Comparison of ENCODE assay signal across 8 cellular contexts in genomic region chr19:8506402-8506957, GRCh38. TPM values are rescaled to one million over a fixed set of nuclear protein-coding genes. Genes with fewer than 3 reads are reported as not detected.
DNase-seq lines count a peak whose midpoint lies in the region; ATAC-seq and TF ChIP-seq lines count a peak whose summit lies in the region.

No MANE protein-coding gene starts in this region.

- H3K27ac ChIP-seq in AG04450 (ENCODE audit: low read depth, low read length), result no peak overlapping the region
- peak overlapping the region; percentile 98 for H3K27ac ChIP-seq in HL-60 (replicated peaks)
- peak overlapping the region; percentile 8 to 78 (median 60) for H3K27ac ChIP-seq in tibial nerve

- H3K27me3 ChIP-seq in AG04450 (ENCODE audit: control insufficient read depth, insufficient read depth, low read length), result no peaks in the 10 kb centered on the region
- H3K27me3 ChIP-seq in HL-60 (ENCODE audit: insufficient read depth, poor library complexity, severe bottlenecking), result no peaks in the 10 kb centered on the region
- no peaks in the 10 kb centered on the region for H3K27me3 ChIP-seq in tibial nerve

- no peaks in the 10 kb centered on the region for H3K36me3 Mint-ChIP-seq in activated naive CD8-positive, alpha-beta T cell treated with anti-CD3 and anti-CD28 coated beads, Interleukin-2, amount 50 U/mL, for 24 hours (ENCODE audit: low read depth)

- no peak for TF ChIP-seq POLR2A in tibial nerve (IDR thresholded peaks at IDR 0.05)

- H3K36me3 ChIP-seq in tibial nerve, result peaks cover 0 to 30% (median 0%) of the 10 kb centered on the region in 3 donors

- H3K4me1 Mint-ChIP-seq in activated naive CD8-positive, alpha-beta T cell treated with anti-CD3 and anti-CD28 coated beads, Interleukin-2, amount 50 U/mL, for 24 hours, result peaks cover 16% of the 10 kb centered on the region

- no peak for ATAC-seq in activated naive CD8-positive, alpha-beta T cell treated with anti-CD3 and anti-CD28 coated beads, Interleukin-2, amount 50 U/mL, for 24 hours
- ATAC-seq in GM21367 (IDR thresholded peaks at IDR 0.05; ENCODE audit: unreplicated experiment) (no peak), HG02798 (IDR thresholded peaks at IDR 0.05; ENCODE audit: poor library complexity, unreplicated experiment) (no peak)

- H3K27ac Mint-ChIP-seq in activated naive CD8-positive, alpha-beta T cell treated with anti-CD3 and anti-CD28 coated beads, Interleukin-2, amount 50 U/mL, for 24 hours, result peak overlapping the region; percentile 35

- H3K27me3 Mint-ChIP-seq in activated naive CD8-positive, alpha-beta T cell treated with anti-CD3 and anti-CD28 coated beads, Interleukin-2, amount 50 U/mL, for 24 hours, result no peaks in the 10 kb centered on the region

- no peak for TF ChIP-seq EP300 in tibial nerve (IDR thresholded peaks at IDR 0.05)

- no peak for DNase-seq in AG04450 (ENCODE audit: low read depth, low spot score)
- no peak for DNase-seq in HL-60 (ENCODE audit: low read depth in 1 of 2, low spot score in 1 of 2)
- DNase-seq in activated naive CD8-positive, alpha-beta T cell treated with anti-CD3 and anti-CD28 coated beads, Interleukin-2, amount 50 U/mL, for 24 hours, result no peak
- DNase-seq in left kidney (ENCODE audit: low read depth, low spot score), result peak; percentile 44
- no peak for DNase-seq in tibial nerve (ENCODE audit: low spot score in 2 of 2)
- no peak for DNase-seq in posterior vena cava (ENCODE audit: low spot score)

- H3K9me3 ChIP-seq in AG04450 (ENCODE audit: control insufficient read depth, insufficient read depth, low read length) (no peaks in the 10 kb centered on the region; the same call in 1 of the 2 replicates), tibial nerve (no peaks in the 10 kb centered on the region)

- H3K9me3 Mint-ChIP-seq in activated naive CD8-positive, alpha-beta T cell treated with anti-CD3 and anti-CD28 coated beads, Interleukin-2, amount 50 U/mL, for 24 hours, result no peaks in the 10 kb centered on the region

- H3K4me3 ChIP-seq in AG04450 (ENCODE audit: low read depth, low read length) (peak overlapping the region; percentile 61), HL-60 (replicated peaks; ENCODE audit: insufficient read depth, low read length) (peak overlapping the region; percentile 45; the same call in 1 of the 2 replicates), tibial nerve (peak overlapping the region; percentile 48 to 73 (median 68))

- TF ChIP-seq CTCF in AG04450 (IDR thresholded peaks at IDR 0.05; ENCODE audit: low read depth, low read length), result no peak
- no peak for TF ChIP-seq CTCF in HL-60 (IDR thresholded peaks at IDR 0.05; ENCODE audit: insufficient read depth, low read length)
- peak in 1 of 5 experiments; percentile 7 for TF ChIP-seq CTCF in tibial nerve (IDR thresholded peaks at IDR 0.05)

- intact Hi-C loops in posterior vena cava (cut with DNase I), result loop anchor here in 1 of 2 donors (5.0 to 10.0 kb wide), 2 partner anchors 82 to 154 kb away; no protein-coding TSS in a partner anchor

- CTCF ChIA-PET in AG04450 (lab: Charles Lee), result interaction anchor here (0.6 to 3.1 kb wide), 8 partner anchors 11 to 152 kb away, joined by 3 to 22 read pairs (median 6); partner anchors contain the start of gene MARCHF2

- 23 to 28% methylated on average over 17 of the region's 18 CpGs for WGBS in tibial nerve, 2 donors

- peaks cover 0 to 19% (median 7%) of the 10 kb centered on the region in 4 donors for H3K4me1 ChIP-seq in tibial nerve

- POLR2A ChIA-PET in AG04450 (lab: Yijun Ruan, JAX), result interaction anchor here (0.5 to 1.5 kb wide), 3 partner anchors 8 to 11 kb away, joined by 3 to 5 read pairs (median 5); partner anchors contain the start of gene ZNF414

- H3K4me3 Mint-ChIP-seq in activated naive CD8-positive, alpha-beta T cell treated with anti-CD3 and anti-CD28 coated beads, Interleukin-2, amount 50 U/mL, for 24 hours, result peak overlapping the region; percentile 84

RNA-seq across cellular contexts. Expression of gene PRAM1, which starts 4.0 kb away (rescaled TPM):
- polyA plus RNA-seq in AG04450 (2011; rRNA removed), result not detected in 2 replicates
- polyA minus RNA-seq in AG04450 (2011; rRNA and poly(A)+ RNA removed), result not detected in 2 replicates
- total RNA-seq in tibial nerve (1 to 10 TPM; 1.3 to 3.6 (median 1.6) TPM), posterior vena cava (1 to 10 TPM; 1.5 to 2.6 TPM)

RNA-seq across cellular contexts. Expression of gene ZNF414, which starts 7.5 kb away (rescaled TPM):
- 2.0 and 3.6 TPM in 2 replicates for polyA plus RNA-seq in AG04450 (2011; rRNA removed)
- 1.6 and 2.9 TPM in 2 replicates for polyA minus RNA-seq in AG04450 (2011; rRNA and poly(A)+ RNA removed)
- 10 to 100 TPM; 10.3 to 62.4 (median 21.2) TPM for total RNA-seq in tibial nerve
- 10 to 100 TPM; 15.9 to 16.0 TPM for total RNA-seq in posterior vena cava
